14 cellular contexts compared by ENCODE assay signal in the genomic region with DNA sequence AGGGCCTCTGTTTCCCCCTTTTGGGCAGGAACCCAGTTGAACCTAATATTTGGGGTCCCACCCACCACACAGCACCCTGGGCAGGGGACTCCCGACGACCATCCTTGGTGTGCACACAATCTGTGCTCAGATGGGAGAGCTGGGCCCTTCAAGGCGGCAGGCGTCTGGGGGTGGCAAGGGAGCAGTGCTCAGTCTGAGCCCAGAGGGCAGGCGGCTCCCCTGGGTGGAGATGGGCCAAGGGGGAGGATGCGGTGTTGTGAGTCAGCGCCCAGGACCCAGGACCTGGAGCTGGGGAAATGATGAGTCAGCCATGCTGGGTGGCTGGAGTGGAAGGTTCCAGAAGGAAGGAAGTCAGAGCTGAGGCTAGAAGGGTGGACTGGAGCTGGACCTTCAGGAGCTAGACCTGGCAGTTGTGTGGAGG. TPM values are rescaled to one million over a fixed set of nuclear protein-coding genes. Genes with fewer than 3 reads are reported as not detected.
A peak's percentile ranks its signal among the peaks of the same experiment; 100 is the strongest.
DNase-seq lines count a peak whose midpoint lies in the region; ATAC-seq and TF ChIP-seq lines count a peak whose summit lies in the region.
"Had no signal": no experiment of that assay in that cellular context is flagged by ENCODE, and none has a peak within 500 bp of the region (broad histone marks: within the 10 kb centered on the region; RNA-seq: fewer than 3 reads in every experiment).

No MANE protein-coding gene starts in this region.

- H3K4me3 ChIP-seq in fibroblast of pulmonary artery (replicated peaks; ENCODE audit: low read depth, low read length) (no peak overlapping the region), stomach (no peak overlapping the region)
- H3K4me3 ChIP-seq: dorsolateral prefrontal cortex had no signal

- H3K4me3 Mint-ChIP-seq in activated CD4-positive, alpha-beta T cell treated with anti-CD3 and anti-CD28 coated beads, Interleukin-2, amount 10 ng/mL, durations not matched to agents 7 days and 5 days = no peak overlapping the region

- no peak for ATAC-seq in GM19035 (IDR thresholded peaks at IDR 0.05; ENCODE audit: unreplicated experiment)

- H3K27ac ChIP-seq in stomach = peak overlapping the region in 3 of 5 donors; percentile 19 to 86 (median 46)
- H3K27ac ChIP-seq: dorsolateral prefrontal cortex had no signal

- H3K27me3 ChIP-seq in stomach = no peaks in the 10 kb centered on the region
- H3K27me3 ChIP-seq: dorsolateral prefrontal cortex had no signal

- no peak for TF ChIP-seq EP300 in stomach (IDR thresholded peaks at IDR 0.05)

- H3K27ac Mint-ChIP-seq in activated CD4-positive, alpha-beta T cell treated with anti-CD3 and anti-CD28 coated beads, Interleukin-2, amount 10 ng/mL, durations not matched to agents 7 days and 5 days = peak overlapping the region; percentile 31

- H3K4me1 Mint-ChIP-seq in activated CD4-positive, alpha-beta T cell treated with anti-CD3 and anti-CD28 coated beads, Interleukin-2, amount 10 ng/mL, durations not matched to agents 7 days and 5 days = no peaks in the 10 kb centered on the region

- no peaks in the 10 kb centered on the region for H3K9me3 ChIP-seq in stomach

- H3K9me3 Mint-ChIP-seq in activated CD4-positive, alpha-beta T cell treated with anti-CD3 and anti-CD28 coated beads, Interleukin-2, amount 10 ng/mL, durations not matched to agents 7 days and 5 days = no peaks in the 10 kb centered on the region

- intact Hi-C loops in stomach (cut with DNase I; ENCODE audit: low total_unique reads) = no loop called here

- H3K36me3 ChIP-seq in stomach = peaks cover 6 to 39% (median 27%) of the 10 kb centered on the region in 4 donors

- no peak for TF ChIP-seq CTCF in fibroblast of pulmonary artery (IDR thresholded peaks at IDR 0.05; ENCODE audit: low read length, missing control alignments)
- no peak for TF ChIP-seq CTCF in stomach (IDR thresholded peaks at IDR 0.05)

- no peaks in the 10 kb centered on the region for H3K36me3 Mint-ChIP-seq in activated CD4-positive, alpha-beta T cell treated with anti-CD3 and anti-CD28 coated beads, Interleukin-2, amount 10 ng/mL, durations not matched to agents 7 days and 5 days (ENCODE audit: low read depth)

- CTCF ChIA-PET in activated CD4-positive, alpha-beta T cell treated with anti-CD3 and anti-CD28 coated beads, Interleukin-2, amount 10 ng/mL, durations not matched to agents 7 days and 5 days (lab: Charles Lee) = no interaction called here

- POLR2A ChIA-PET in activated CD4-positive, alpha-beta T cell treated with anti-CD3 and anti-CD28 coated beads, Interleukin-2, amount 10 ng/mL, durations not matched to agents 7 days and 5 days (lab: Charles Lee) = no interaction called here

- TF ChIP-seq POLR2A in stomach (IDR thresholded peaks at IDR 0.05) = no peak

- WGBS in stomach, 5 donors = 90 to 97% (median 94%) methylated on average over 6 to 7 of the region's 7 CpGs

- H3K4me1 ChIP-seq in stomach = peaks cover 20 to 40% (median 33%) of the 10 kb centered on the region in 4 donors

- no peak for DNase-seq in activated CD4-positive, alpha-beta T cell treated with anti-CD3 and anti-CD28 coated beads, Interleukin-2, amount 10 ng/mL, durations not matched to agents 7 days and 5 days
- DNase-seq in activated CD4-positive, alpha-beta T cell treated with anti-CD3 and anti-CD28 coated beads for 48 hours = no peak
- DNase-seq in RKO (ENCODE audit: low spot score) (peak; percentile 47), fibroblast of pulmonary artery (ENCODE audit: low read depth) (peak; percentile 62), stomach (no peak), NCI-H187 (lab: John Stamatoyannopoulos, UW) (no peak)
- no peak for DNase-seq in activated T-cell treated with anti-CD3 and anti-CD28 coated beads, Interleukin-2, amount 50 U/mL, for 48 hours
- DNase-seq: activated CD4-positive, alpha-beta T cell treated with anti-CD3 and anti-CD28 coated beads, Interleukin-2, amount 50 U/mL, for 48 hours; MM.1S; NCI-H526 treated with DMSO at 0.1 percent for 48 hours had no signal

- H3K27me3 Mint-ChIP-seq in activated CD4-positive, alpha-beta T cell treated with anti-CD3 and anti-CD28 coated beads, Interleukin-2, amount 10 ng/mL, durations not matched to agents 7 days and 5 days = no peaks in the 10 kb centered on the region

RNA-seq across cellular contexts. Expression of a gene that starts 3.8 kb away (rescaled TPM):
- total RNA-seq in activated CD4-positive, alpha-beta T cell treated with anti-CD3 and anti-CD28 coated beads, Interleukin-2, amount 10 ng/mL, durations not matched to agents 7 days and 5 days = under 1 TPM; 0.08 to 0.42 TPM
- 100 to 1,000 TPM in 1 of 5 donors, 10 to 100 TPM in 4; 18.4 to 370 (median 62.2) TPM for total RNA-seq in stomach
- polyA plus RNA-seq in stomach = 10 to 100 TPM in 2 of 3 donors, 1 to 10 TPM in 1; 6.0 to 22.3 (median 14.5) TPM

RNA-seq across cellular contexts. Expression of a gene that starts 19.1 kb away (rescaled TPM):
- total RNA-seq in activated CD4-positive, alpha-beta T cell treated with anti-CD3 and anti-CD28 coated beads, Interleukin-2, amount 10 ng/mL, durations not matched to agents 7 days and 5 days = not detected
- 1 to 10 TPM in 3 of 5 donors, not detected in 2; 1.3 to 2.4 (median 1.6) TPM for total RNA-seq in stomach
- polyA plus RNA-seq in stomach = 1 to 10 TPM; 3.1 to 4.4 (median 3.9) TPM
- total RNA-seq: G401, mononuclear cell had no signal

Comparison
In these comparisons a context has a peak if more than half of its experiments do, and no peak if none do; other contexts are left out.
1. DNase-seq: peak in RKO (single experiment) and fibroblast of pulmonary artery (single experiment); none in activated CD4-positive, alpha-beta T cell treated with anti-CD3 and anti-CD28 coated beads, Interleukin-2, amount 10 ng/mL, durations not matched to agents 7 days and 5 days (single experiment), activated CD4-positive, alpha-beta T cell treated with anti-CD3 and anti-CD28 coated beads for 48 hours (single experiment), stomach (single experiment), NCI-H187 (0 of 2) and activated T-cell treated with anti-CD3 and anti-CD28 coated beads, Interleukin-2, amount 50 U/mL, for 48 hours (0 of 2).
2. RNA of a gene that starts 3.8 kb away (total RNA-seq): 18.4 to 370 TPM in stomach; 0.08 to 0.42 TPM in activated CD4-positive, alpha-beta T cell treated with anti-CD3 and anti-CD28 coated beads, Interleukin-2, amount 10 ng/mL, durations not matched to agents 7 days and 5 days; every median in the first group is over 10 times any median in the second.